Comparison of ENCODE assay signal across 8 cellular contexts in genomic region chr4:174521800-174522182, GRCh38. TPM values are rescaled to one million over a fixed set of nuclear protein-coding genes. Genes with fewer than 3 reads are reported as not detected.
A peak's percentile ranks its signal among the peaks of the same experiment; 100 is the strongest.
DNase-seq lines count a peak whose midpoint lies in the region; ATAC-seq, FAIRE-seq and TF ChIP-seq lines count a peak whose summit lies in the region.

No MANE protein-coding gene starts in this region.

- TF ChIP-seq CTCF in Caco-2 (IDR thresholded peaks at IDR 0.05; ENCODE audit: insufficient read depth in 1 of 2, low read depth in 1 of 2, low read length in 1 of 2, severe bottlenecking in 1 of 2, unreplicated experiment in 1 of 2): peak in 1 of 2 experiments; percentile 13
- no peak for TF ChIP-seq CTCF in activated CD8-positive, alpha-beta T cell treated with anti-CD3 and anti-CD28 coated beads for 36 hours (IDR thresholded peaks at IDR 0.05)
- peak; percentile 54 for TF ChIP-seq CTCF in foreskin keratinocyte (conservative IDR thresholded peaks at IDR 0.05)
- no peak for TF ChIP-seq CTCF in pancreas (IDR thresholded peaks at IDR 0.05)

- H3K27me3 ChIP-seq in Caco-2 (replicated peaks; ENCODE audit: control insufficient read depth, insufficient read depth, low read length) (no peaks in the 10 kb centered on the region), foreskin keratinocyte (no peaks in the 10 kb centered on the region), pancreas (peaks cover 0 to 5% (median 0%) of the 10 kb centered on the region in 4 donors)

- H3K27ac ChIP-seq in foreskin keratinocyte: no peak overlapping the region
- no peak overlapping the region for H3K27ac ChIP-seq in pancreas

- ATAC-seq in GM21360 (IDR thresholded peaks at IDR 0.05; ENCODE audit: unreplicated experiment) (peak; percentile 18), HG03565 (IDR thresholded peaks at IDR 0.05; ENCODE audit: unreplicated experiment) (peak; percentile 22), foreskin keratinocyte (peak; percentile 68), pancreas (peak; percentile 52 to 76 (median 65))
- peak; percentile 21 for ATAC-seq in activated CD8-positive, alpha-beta T cell treated with anti-CD3 and anti-CD28 coated beads for 36 hours

- H3K36me3 ChIP-seq in Caco-2 (ENCODE audit: control insufficient read depth, insufficient read depth, low read length) (no peaks in the 10 kb centered on the region), pancreas (no peaks in the 10 kb centered on the region)

- H3K36me3 Mint-ChIP-seq in Caco-2 (ENCODE audit: insufficient read depth, unreplicated experiment): no peaks in the 10 kb centered on the region
- H3K36me3 Mint-ChIP-seq in activated CD8-positive, alpha-beta T cell treated with anti-CD3 and anti-CD28 coated beads for 36 hours (ENCODE audit: low read depth): no peaks in the 10 kb centered on the region

- no peaks in the 10 kb centered on the region for H3K27me3 Mint-ChIP-seq in Caco-2 (ENCODE audit: insufficient read depth, unreplicated experiment)
- peaks cover 10% of the 10 kb centered on the region for H3K27me3 Mint-ChIP-seq in activated CD8-positive, alpha-beta T cell treated with anti-CD3 and anti-CD28 coated beads for 36 hours

- peak overlapping the region; percentile 89 for H3K4me3 Mint-ChIP-seq in Caco-2 (ENCODE audit: unreplicated experiment)
- H3K4me3 Mint-ChIP-seq in activated CD8-positive, alpha-beta T cell treated with anti-CD3 and anti-CD28 coated beads for 36 hours: peak overlapping the region; percentile 77

- H3K4me1 Mint-ChIP-seq in Caco-2 (ENCODE audit: low read depth, unreplicated experiment): peaks cover 43% of the 10 kb centered on the region
- peaks cover 21% of the 10 kb centered on the region for H3K4me1 Mint-ChIP-seq in activated CD8-positive, alpha-beta T cell treated with anti-CD3 and anti-CD28 coated beads for 36 hours (ENCODE audit: low read depth)

- CTCF ChIA-PET in Caco-2 (lab: Charles Lee): interaction anchor here (0.7 to 1.0 kb wide), 5 partner anchors 18 to 150 kb away, joined by 3 to 6 read pairs (median 3); no protein-coding TSS in a partner anchor
- CTCF ChIA-PET in activated CD8-positive, alpha-beta T cell treated with anti-CD3 and anti-CD28 coated beads for 36 hours (lab: Charles Lee): interaction anchor here (1.0 kb wide), 2 partner anchors 9 to 110 kb away, joined by 3 read pairs; no protein-coding TSS in a partner anchor

- H3K4me1 ChIP-seq in Caco-2 (peaks cover 25% of the 10 kb centered on the region), foreskin keratinocyte (no peaks in the 10 kb centered on the region), pancreas (no peaks in the 10 kb centered on the region)

- H3K9me3 ChIP-seq in Caco-2: no peaks in the 10 kb centered on the region
- no peaks in the 10 kb centered on the region for H3K9me3 ChIP-seq in pancreas

- 1 to 4% methylated on average over 12 of the region's 12 CpGs for WGBS in pancreas, 2 donors

- peak overlapping the region; percentile 63 for H3K4me3 ChIP-seq in Caco-2 (ENCODE audit: low read depth, low read length)
- peak overlapping the region; percentile 17 to 71 (median 36) for H3K4me3 ChIP-seq in pancreas

- no peak overlapping the region for H3K27ac Mint-ChIP-seq in Caco-2 (ENCODE audit: unreplicated experiment)
- H3K27ac Mint-ChIP-seq in activated CD8-positive, alpha-beta T cell treated with anti-CD3 and anti-CD28 coated beads for 36 hours: peak overlapping the region; percentile 78

- POLR2A ChIA-PET in Caco-2 (lab: Charles Lee): interaction anchor here (0.6 to 1.1 kb wide), 3 partner anchors 53 to 116 kb away, joined by 3 to 7 read pairs (median 3); no protein-coding TSS in a partner anchor
- POLR2A ChIA-PET in activated CD8-positive, alpha-beta T cell treated with anti-CD3 and anti-CD28 coated beads for 36 hours (lab: Charles Lee): interaction anchor here (1.0 to 1.6 kb wide), 3 partner anchors 15 to 119 kb away, joined by 3 to 5 read pairs (median 5); no protein-coding TSS in a partner anchor

- DNase-seq in Caco-2: peak; percentile 45 to 51
- DNase-seq in activated CD8-positive, alpha-beta T cell treated with anti-CD3 and anti-CD28 coated beads for 36 hours: peak; percentile 21
- DNase-seq in foreskin keratinocyte: peak in 1 of 2 donors; percentile 48
- DNase-seq in pancreas: peak in 2 of 6 donors; percentile 36 to 59
- no peak for DNase-seq in cerebellar nuclear complex (lab: John Stamatoyannopoulos, UW)
- no peak for DNase-seq in epidermal melanocyte (ENCODE audit: insufficient read length, low spot score)

- intact Hi-C loops in Caco-2 (cut with micrococcal nuclease; ENCODE audit: unreplicated experiment) (loop anchor here (1.0 to 10.0 kb wide), 6 partner anchors 111 to 327 kb away; no protein-coding TSS in a partner anchor), pancreas (cut with DNase I) (no loop called here)
- intact Hi-C loops in activated CD8-positive, alpha-beta T cell treated with anti-CD3 and anti-CD28 coated beads for 36 hours (cut with micrococcal nuclease): no loop called here

- no peaks in the 10 kb centered on the region for H3K9me3 Mint-ChIP-seq in Caco-2 (ENCODE audit: unreplicated experiment)
- H3K9me3 Mint-ChIP-seq in activated CD8-positive, alpha-beta T cell treated with anti-CD3 and anti-CD28 coated beads for 36 hours: no peaks in the 10 kb centered on the region

- FAIRE-seq in pancreas (lab: Jason Lieb, UNC): no peak

- BruUV-seq in Caco-2 (replicated peaks; lab: Mats Ljungman, UMichigan): no TSS peak

RNA-seq across cellular contexts. Expression of gene HPGD, which starts 0.5 kb away (rescaled TPM):
- 85.5 and 91.5 TPM in 2 replicates for total RNA-seq in Caco-2 (2022)
- 1 to 10 TPM; 4.7 to 5.5 TPM for total RNA-seq in activated CD8-positive, alpha-beta T cell treated with anti-CD3 and anti-CD28 coated beads for 36 hours
- 0.21 and 0.41 TPM in 2 replicates for total RNA-seq in foreskin keratinocyte
- 0.16 and 0.18 TPM in 2 replicates for polyA plus RNA-seq in foreskin keratinocyte
- total RNA-seq in pancreas: 1 to 10 TPM in 4 of 6 donors, under 1 TPM in 2; 0.08 to 3.9 (median 1.3) TPM
- polyA plus RNA-seq in pancreas: 1 to 10 TPM in 1 of 2 donors, under 1 TPM in 1; 0.76 to 2.1 TPM

Comparison
In these comparisons a context has a peak if more than half of its experiments do, and no peak if none do; other contexts are left out.
1. DNase-seq: peak in Caco-2 (2 of 2) and activated CD8-positive, alpha-beta T cell treated with anti-CD3 and anti-CD28 coated beads for 36 hours (single experiment); none in cerebellar nuclear complex (0 of 2) and epidermal melanocyte (single experiment).
2. ATAC-seq: peak in every context shown above with its lines; median percentile 68 in foreskin keratinocyte; 65 in pancreas; 22 in HG03565; 21 in activated CD8-positive, alpha-beta T cell treated with anti-CD3 and anti-CD28 coated beads for 36 hours; 18 in GM21360.
3. RNA of gene HPGD, which starts 0.5 kb away (total RNA-seq): 85.5 to 91.5 TPM in Caco-2; 4.7 to 5.5 TPM in activated CD8-positive, alpha-beta T cell treated with anti-CD3 and anti-CD28 coated beads for 36 hours, 0.08 to 3.9 TPM in pancreas and 0.21 to 0.41 TPM in foreskin keratinocyte; every median in the first group is over 10 times any median in the second.